ENCODE assay signal across 1 cellular context in genomic region chr1:223041481-223041880, GRCh38.
TF ChIP-seq lines count a peak whose summit lies in the region.

No MANE protein-coding gene starts in this region.

TF ChIP-seq in WTC11, 78 proteins besides CTCF, POLR2A, EP300 and RAD21 (continued from another document):
- TF ChIP-seq USF2 (CRISPR knock-in tag; IDR thresholded peaks at IDR 0.05): no peak
